In the genomic region with DNA sequence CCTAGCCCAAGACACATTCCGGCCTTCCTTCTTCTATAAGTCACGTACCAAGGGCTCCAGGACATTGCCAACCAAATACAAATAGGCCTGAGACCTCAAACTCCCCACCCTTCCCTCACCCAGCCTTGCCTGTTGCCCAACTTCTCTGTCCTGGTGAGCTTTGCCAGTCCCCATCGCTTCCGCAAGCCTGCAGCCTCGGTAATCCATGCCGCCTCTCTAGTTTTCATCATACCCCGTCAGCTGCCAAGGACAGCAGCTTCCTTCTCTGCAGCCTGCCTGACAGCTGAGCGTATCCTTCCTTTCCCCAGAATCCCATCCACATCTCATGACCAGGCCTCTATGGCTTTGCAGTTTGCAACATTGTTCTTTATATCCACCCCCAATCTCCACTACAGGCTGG, we compare ENCODE assay signal across 16 cellular contexts. TPM values are rescaled to one million over a fixed set of nuclear protein-coding genes. Genes with fewer than 3 reads are reported as not detected.
DNase-seq lines count a peak whose midpoint lies in the region; ATAC-seq and TF ChIP-seq lines count a peak whose summit lies in the region.
"Had no signal": no experiment of that assay in that cellular context is flagged by ENCODE, and none has a peak within 500 bp of the region (broad histone marks: within the 10 kb centered on the region; RNA-seq: fewer than 3 reads in every experiment).

No MANE protein-coding gene starts in this region.

- H3K27me3 ChIP-seq in suprapubic skin = no peaks in the 10 kb centered on the region
- H3K27me3 ChIP-seq in HAP-1 (ENCODE audit: low read depth) = no peaks in the 10 kb centered on the region
- H3K27me3 ChIP-seq: MG63 had no signal

- in situ Hi-C loops in HAP-1 (cut with MboI; ENCODE audit: low sequenced_read_pairs) = no loop called here

- TF ChIP-seq CTCF in NB4 (IDR thresholded peaks at IDR 0.05; ENCODE audit: low read depth, low read length) (no peak), suprapubic skin (IDR thresholded peaks at IDR 0.05) (no peak)

- peak overlapping the region; percentile 55 for H3K27ac ChIP-seq in suprapubic skin

- H3K9me3 ChIP-seq in suprapubic skin = no peaks in the 10 kb centered on the region
- H3K9me3 ChIP-seq in HAP-1 = no peaks in the 10 kb centered on the region
- H3K9me3 ChIP-seq: MG63 had no signal

- H3K36me3 Mint-ChIP-seq in dendritic cell treated with granulocyte-macrophage colony-stimulating factor and Interleukin-4, amounts not matched to agents 40 ng/mL and 50 ng/mL, for 4 days (ENCODE audit: low read depth) = peaks cover 7% of the 10 kb centered on the region
- H3K36me3 Mint-ChIP-seq: activated naive CD8-positive, alpha-beta T cell treated with anti-CD3 and anti-CD28 coated beads for 36 hours; natural killer cell treated with Interleukin-12 subunit alpha and Interleukin-12 subunit beta and Interleukin-15 and Interleukin-18, amount 100 ng/mL, for 72 hours had no signal

- H3K4me3 ChIP-seq in NB4 (ENCODE audit: low read depth, low read length) = no peak overlapping the region
- no peak overlapping the region for H3K4me3 ChIP-seq in suprapubic skin
- H3K4me3 ChIP-seq in HAP-1 = no peak overlapping the region
- H3K4me3 ChIP-seq: MG63 had no signal

- peak overlapping the region; percentile 86 for H3K27ac Mint-ChIP-seq in dendritic cell treated with granulocyte-macrophage colony-stimulating factor and Interleukin-4, amounts not matched to agents 40 ng/mL and 50 ng/mL, for 4 days
- H3K27ac Mint-ChIP-seq: activated naive CD8-positive, alpha-beta T cell treated with anti-CD3 and anti-CD28 coated beads for 36 hours; natural killer cell treated with Interleukin-12 subunit alpha and Interleukin-12 subunit beta and Interleukin-15 and Interleukin-18, amount 100 ng/mL, for 72 hours had no signal

- ATAC-seq in GM18502 (IDR thresholded peaks at IDR 0.05; ENCODE audit: poor library complexity, unreplicated experiment) (no peak), GM18909 (IDR thresholded peaks at IDR 0.05; ENCODE audit: poor library complexity, unreplicated experiment) (no peak)
- ATAC-seq: activated T-cell treated with anti-CD3 and anti-CD28 coated beads, Interleukin-2, amount 50 U/mL, for 4 hours; natural killer cell treated with Interleukin-12 subunit alpha and Interleukin-12 subunit beta and Interleukin-15 and Interleukin-18, amount 100 ng/mL, for 72 hours; Panc1 had no signal

- H3K4me3 Mint-ChIP-seq in dendritic cell treated with granulocyte-macrophage colony-stimulating factor and Interleukin-4, amounts not matched to agents 40 ng/mL and 50 ng/mL, for 4 days = peak overlapping the region; percentile 68
- H3K4me3 Mint-ChIP-seq: activated naive CD8-positive, alpha-beta T cell treated with anti-CD3 and anti-CD28 coated beads for 36 hours; activated T-cell treated with anti-CD3 and anti-CD28 coated beads, Interleukin-2, amount 50 U/mL, for 4 hours; natural killer cell treated with Interleukin-12 subunit alpha and Interleukin-12 subunit beta and Interleukin-15 and Interleukin-18, amount 100 ng/mL, for 72 hours had no signal

- TF ChIP-seq POLR2A in NB4 (IDR thresholded peaks at IDR 0.05; ENCODE audit: extremely low read depth, insufficient read length) = no peak
- no peak for TF ChIP-seq POLR2A in suprapubic skin (IDR thresholded peaks at IDR 0.05)

- intact Hi-C loops in dendritic cell treated with granulocyte-macrophage colony-stimulating factor and Interleukin-4, amounts not matched to agents 40 ng/mL and 50 ng/mL, for 4 days (cut with micrococcal nuclease) = loop anchor here (5.0 to 10.0 kb wide), 2 partner anchors 47 to 155 kb away; no protein-coding TSS in a partner anchor

- no peaks in the 10 kb centered on the region for H3K9me3 Mint-ChIP-seq in dendritic cell treated with granulocyte-macrophage colony-stimulating factor and Interleukin-4, amounts not matched to agents 40 ng/mL and 50 ng/mL, for 4 days
- H3K9me3 Mint-ChIP-seq: activated naive CD8-positive, alpha-beta T cell treated with anti-CD3 and anti-CD28 coated beads for 36 hours; activated T-cell treated with anti-CD3 and anti-CD28 coated beads, Interleukin-2, amount 50 U/mL, for 4 hours; natural killer cell treated with Interleukin-12 subunit alpha and Interleukin-12 subunit beta and Interleukin-15 and Interleukin-18, amount 100 ng/mL, for 72 hours had no signal

- H3K36me3 ChIP-seq in suprapubic skin (no peaks in the 10 kb centered on the region), HAP-1 (replicated peaks) (no peaks in the 10 kb centered on the region)
- H3K36me3 ChIP-seq: MG63 had no signal

- no peak for TF ChIP-seq EP300 in suprapubic skin (IDR thresholded peaks at IDR 0.05)

- H3K4me1 ChIP-seq in suprapubic skin (peaks cover 3% of the 10 kb centered on the region), HAP-1 (peaks cover 12% of the 10 kb centered on the region)

- DNase-seq in NB4 (ENCODE audit: low read depth) (peak; percentile 29), medulla oblongata (ENCODE audit: extremely low spot score) (peak; percentile 63), suprapubic skin (ENCODE audit: low spot score in 2 of 2) (peak in 1 of 2 donors; percentile 69), HAP-1 (ENCODE audit: low spot score in 2 of 2) (no peak), NCI-H1930 (lab: John Stamatoyannopoulos, UW) (no peak)
- DNase-seq: activated naive CD8-positive, alpha-beta T cell treated with anti-CD3 and anti-CD28 coated beads for 36 hours; activated T-cell treated with anti-CD3 and anti-CD28 coated beads, Interleukin-2, amount 50 U/mL, for 4 hours; Calu3; GDM1; MG63; NCI-H526 had no signal

- WGBS in suprapubic skin = 88% methylated on average over 8 of the region's 8 CpGs

- H3K27me3 Mint-ChIP-seq in dendritic cell treated with granulocyte-macrophage colony-stimulating factor and Interleukin-4, amounts not matched to agents 40 ng/mL and 50 ng/mL, for 4 days = no peaks in the 10 kb centered on the region
- H3K27me3 Mint-ChIP-seq: activated naive CD8-positive, alpha-beta T cell treated with anti-CD3 and anti-CD28 coated beads for 36 hours had no signal

- peaks cover 80% of the 10 kb centered on the region for H3K4me1 Mint-ChIP-seq in dendritic cell treated with granulocyte-macrophage colony-stimulating factor and Interleukin-4, amounts not matched to agents 40 ng/mL and 50 ng/mL, for 4 days (ENCODE audit: low read depth)

RNA-seq across cellular contexts. Expression of a gene that starts 36.6 kb away (rescaled TPM):
- 10 to 100 TPM; 24.1 to 48.7 (median 35.5) TPM for total RNA-seq in suprapubic skin

Comparison
In these comparisons a context has a peak if more than half of its experiments do, and no peak if none do; other contexts are left out.
1. DNase-seq: peak in NB4 (single experiment) and medulla oblongata (single experiment); none in HAP-1 (0 of 2) and NCI-H1930 (0 of 2).